In genomic region chr1:32205401-32206370, GRCh38 we compare ENCODE assay signal across 8 cellular contexts. TPM values are rescaled to one million over a fixed set of nuclear protein-coding genes. Genes with fewer than 3 reads are reported as not detected.
DNase-seq lines count a peak whose midpoint lies in the region; ATAC-seq and TF ChIP-seq lines count a peak whose summit lies in the region.

TSS of gene IQCC (plus strand) at chr1:32205671. CDS start at chr1:32205682, 11 bp downstream.

- H3K9me3 ChIP-seq in MM.1S (replicated peaks; ENCODE audit: insufficient read depth, low read length) = no peaks in the 10 kb centered on the region

- no peaks in the 10 kb centered on the region for H3K9me3 Mint-ChIP-seq in nephron progenitor cell

- peaks cover 51% of the 10 kb centered on the region for H3K4me1 Mint-ChIP-seq in nephron progenitor cell

- H3K27me3 ChIP-seq in MM.1S (replicated peaks; ENCODE audit: insufficient read depth, low read length) = no peaks in the 10 kb centered on the region

- peak; percentile 39 for ATAC-seq in GM21367 (IDR thresholded peaks at IDR 0.05; ENCODE audit: unreplicated experiment)
- ATAC-seq in stimulated activated naive CD8-positive, alpha-beta T cell treated with anti-CD3 and anti-CD28 coated beads, Interleukin-15, Interleukin-2, amounts not matched to agents 100 U/mL and 50 U/mL, for 24 hours = peak; percentile 60

- H3K79me2 ChIP-seq in MM.1S (ENCODE audit: low read length) = peaks cover 9% of the 10 kb centered on the region

- H3K36me3 ChIP-seq in MM.1S (replicated peaks; ENCODE audit: insufficient read depth, low read length) = no peaks in the 10 kb centered on the region

- no peak for TF ChIP-seq CTCF in MM.1S (IDR thresholded peaks at IDR 0.05; ENCODE audit: low read length)
- no peak for TF ChIP-seq CTCF in fibroblast of villous mesenchyme (IDR thresholded peaks at IDR 0.05; ENCODE audit: insufficient read depth, low read depth, low read length)
- no peak for TF ChIP-seq CTCF in nephron progenitor cell (IDR thresholded peaks at IDR 0.05)

- TF ChIP-seq POLR2A in Raji (IDR thresholded peaks at IDR 0.05; ENCODE audit: insufficient read depth, low read depth, low read length) = peak; percentile 90

- peak within 1 kb of the TSS; percentile 92 for H3K4me3 Mint-ChIP-seq in nephron progenitor cell

- peak within 1 kb of the TSS; percentile 93 for H3K9ac ChIP-seq in MM.1S (ENCODE audit: low read length)

- peak within 1 kb of the TSS; percentile 93 for H2AFZ ChIP-seq in MM.1S (ENCODE audit: low read length)

- H3K27ac ChIP-seq in MM.1S (ENCODE audit: low read length) = 0 out of 2 replicates have a peak within 1 kb of the TSS, but pooled peaks have one; percentile 3

- no peaks in the 10 kb centered on the region for H4K20me1 ChIP-seq in MM.1S (ENCODE audit: insufficient read depth, low read length)

- H3K4me3 ChIP-seq in MM.1S (ENCODE audit: low read length) = peak within 1 kb of the TSS; percentile 89
- H3K4me3 ChIP-seq in fibroblast of villous mesenchyme (ENCODE audit: low read depth, low read length) = peak within 1 kb of the TSS; percentile 79

- H3K9me2 ChIP-seq in MM.1S (replicated peaks; ENCODE audit: insufficient read depth, low read length) = no peaks in the 10 kb centered on the region

- peak within 1 kb of the TSS; percentile 94 for H3K27ac Mint-ChIP-seq in nephron progenitor cell

- peaks cover 4% of the 10 kb centered on the region for H3K27me3 Mint-ChIP-seq in nephron progenitor cell (ENCODE audit: low read depth, poor library complexity)

- peak in 13 of 14 donors; percentile 9 to 88 (median 73) for DNase-seq in C1 segment of cervical spinal cord (lab: John Stamatoyannopoulos, UW)
- peak; percentile 89 for DNase-seq in MM.1S
- DNase-seq in activated gamma-delta T cell (lab: John Stamatoyannopoulos, UW) = peak; percentile 76
- DNase-seq in fibroblast of villous mesenchyme (ENCODE audit: low read depth) = peak; percentile 80
- DNase-seq in nephron progenitor cell = peak; percentile 89
- DNase-seq in stimulated activated naive CD8-positive, alpha-beta T cell treated with anti-CD3 and anti-CD28 coated beads, Interleukin-15, Interleukin-2, amounts not matched to agents 100 U/mL and 50 U/mL, for 24 hours = peak; percentile 90

- peaks cover 4% of the 10 kb centered on the region for H3K36me3 Mint-ChIP-seq in nephron progenitor cell (ENCODE audit: low read depth)

- H3F3A ChIP-seq in MM.1S (ENCODE audit: insufficient read depth, low read length) = 0 out of 2 replicates have a peak, but pooled peaks cover 4% of the 10 kb centered on the region

- H3K4me2 ChIP-seq in MM.1S (ENCODE audit: low read depth, low read length) = peak within 1 kb of the TSS; percentile 100

- H3K4me1 ChIP-seq in MM.1S (ENCODE audit: low read length) = peaks cover 21% of the 10 kb centered on the region

RNA-seq across cellular contexts. Expression of gene IQCC, which starts in this region (rescaled TPM):
- total RNA-seq in fibroblast of villous mesenchyme = 0.86 and 2.3 TPM in 2 replicates

Comparison
In these comparisons a context has a peak if more than half of its experiments do, and no peak if none do; other contexts are left out.
1. Peak in every context shown above with its lines: DNase-seq, ATAC-seq, H3K4me3 ChIP-seq and H3K27ac ChIP-seq.